17 cellular contexts compared by ENCODE assay signal in the genomic region with DNA sequence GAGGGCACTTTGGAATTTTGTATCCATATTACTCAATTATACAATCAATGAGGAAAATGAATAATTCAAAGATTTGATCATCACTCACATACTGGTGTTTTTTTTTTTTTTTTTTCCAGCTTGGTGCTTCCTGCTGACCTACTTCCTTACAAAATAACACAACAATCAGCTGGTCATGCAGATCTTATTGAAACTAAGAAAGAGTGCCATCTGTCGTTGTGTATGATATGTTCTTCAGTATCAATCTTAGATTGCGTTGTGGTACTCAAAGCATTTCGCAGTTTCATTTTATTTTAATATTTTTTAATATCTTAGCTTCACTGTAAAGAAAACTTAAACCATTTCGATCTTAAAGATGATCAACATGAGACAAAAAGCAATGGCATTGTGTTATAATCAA.
DNase-seq lines count a peak whose midpoint lies in the region; ATAC-seq, FAIRE-seq and TF ChIP-seq lines count a peak whose summit lies in the region.
"Had no signal": no experiment of that assay in that cellular context is flagged by ENCODE, and none has a peak within 500 bp of the region (broad histone marks: within the 10 kb centered on the region; RNA-seq: fewer than 3 reads in every experiment).

No MANE protein-coding gene starts in this region.

- H3K36me3 ChIP-seq in Peyer's patch: no peaks in the 10 kb centered on the region
- H3K36me3 ChIP-seq: ovary, SJSA1 had no signal

- FAIRE-seq in A204.1 (lab: Jason Lieb, UNC): peak; percentile 98
- FAIRE-seq in islet of Langerhans (lab: Jason Lieb, UNC): peak; percentile 92

- H3K27ac ChIP-seq in VCaP: no peak overlapping the region
- H3K27ac ChIP-seq in Peyer's patch: no peak overlapping the region
- H3K27ac ChIP-seq: ovary, SJSA1 had no signal

- ATAC-seq in HG03432 (IDR thresholded peaks at IDR 0.05; ENCODE audit: unreplicated experiment) (no peak), HG03039 (IDR thresholded peaks at IDR 0.05; ENCODE audit: unreplicated experiment) (no peak)
- ATAC-seq: activated CD4-positive, CD25-positive, alpha-beta regulatory T cell treated with anti-CD3 and anti-CD28 coated beads, Interleukin-2, amount 50 U/mL, for 24 hours had no signal

- no peaks in the 10 kb centered on the region for H3K9me3 ChIP-seq in Peyer's patch
- H3K9me3 ChIP-seq: ovary, SJSA1 had no signal

- no peaks in the 10 kb centered on the region for H3K27me3 ChIP-seq in Peyer's patch
- H3K27me3 ChIP-seq: ovary, SJSA1 had no signal

- H3K4me3 ChIP-seq in Peyer's patch: no peak overlapping the region
- H3K4me3 ChIP-seq: lung, ovary, SJSA1 had no signal

- no peaks in the 10 kb centered on the region for H3K4me1 ChIP-seq in Peyer's patch
- H3K4me1 ChIP-seq: SJSA1 had no signal

- DNase-seq in HCEC 1CT: peak; percentile 30
- DNase-seq in Peyer's patch: no peak
- no peak for DNase-seq in EL
- DNase-seq: activated T-cell treated with anti-CD3 and anti-CD28 coated beads, Interleukin-2, amount 50 U/mL, for 1 hour; effector CD4-positive, alpha-beta T cell; GF-D8; KBM-7; ovary; stimulated activated naive CD4-positive, alpha-beta T cell treated with Interleukin-2 at 50 U/mL for 16 hours had no signal

- TF ChIP-seq CTCF in VCaP (conservative IDR thresholded peaks at IDR 0.05) (peak; percentile 65), Peyer's patch (IDR thresholded peaks at IDR 0.05) (no peak)

- TF ChIP-seq POLR2A in Peyer's patch (IDR thresholded peaks at IDR 0.05): no peak
